In the genomic region with DNA sequence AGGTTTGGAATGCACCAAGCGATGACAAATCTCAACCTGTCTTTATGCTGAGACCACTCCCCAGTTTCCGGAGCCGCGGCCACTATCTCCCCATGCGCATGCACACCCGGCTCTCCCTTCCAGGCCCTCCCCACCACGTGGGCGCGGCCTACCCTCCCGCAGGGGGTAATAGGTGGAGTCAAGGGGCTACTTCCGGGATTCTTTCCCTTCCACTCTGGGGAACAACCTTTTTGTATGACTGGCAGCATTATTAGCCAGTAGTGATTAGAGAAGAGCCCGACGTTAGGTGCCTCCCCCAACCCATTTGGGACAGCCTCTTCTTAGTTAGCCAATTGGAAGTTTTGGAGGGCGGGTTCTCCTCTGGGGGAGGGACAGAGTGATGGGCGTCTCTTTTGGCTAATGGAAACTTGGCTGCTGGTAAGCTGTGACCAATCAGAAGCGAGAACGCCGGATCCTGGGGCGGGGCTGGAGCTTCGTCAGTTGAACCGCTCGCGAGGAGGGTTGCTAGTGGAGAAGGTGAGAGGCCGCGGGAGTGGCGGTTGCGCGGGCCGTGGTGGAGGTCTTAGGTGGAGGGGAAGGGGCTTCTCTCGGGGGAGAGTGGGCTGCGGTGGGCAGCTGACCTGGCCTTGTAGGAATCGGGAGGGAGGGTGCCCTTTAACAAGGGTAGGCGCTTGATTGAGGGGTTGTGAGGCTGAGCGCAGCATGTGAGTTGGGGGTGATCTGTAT, we compare ENCODE assay signal across 1 cellular context.
TF ChIP-seq lines count a peak whose summit lies in the region.

TSS of gene CCDC61 (plus strand) at position 479 of the 726 bp plus-strand sequence. CDS start 7,552 bp downstream, outside the sequence.

TF ChIP-seq in HepG2, 621 proteins besides CTCF, POLR2A, EP300 and RAD21 (continued from another document and continues in another):
- TF ChIP-seq ZNF574 (CRISPR knock-in tag; IDR thresholded peaks at IDR 0.05) = 0 out of 2 replicates have a peak, but pooled peaks have one; percentile 18
- peak; percentile 38; the same call in 1 of the 2 replicates for TF ChIP-seq GABPA (IDR thresholded peaks at IDR 0.05; ENCODE audit: low read depth, low read length)
- TF ChIP-seq GABPA (CRISPR knock-in tag; IDR thresholded peaks at IDR 0.05; ENCODE audit: low read depth) = peak; percentile 84
- TF ChIP-seq ARNTL (CRISPR knock-in tag; IDR thresholded peaks at IDR 0.05) = peak; percentile 65; the same call in 1 of the 2 replicates
- TF ChIP-seq YY1 (IDR thresholded peaks at IDR 0.05; ENCODE audit: insufficient read depth, insufficient replicate concordance, low read depth, low read length) = peak; percentile 7
- no peak for TF ChIP-seq HNF1A (IDR thresholded peaks at IDR 0.05; ENCODE audit: low read depth)
- TF ChIP-seq HNF1A (CRISPR knock-in tag; IDR thresholded peaks at IDR 0.05; ENCODE audit: borderline replicate concordance) = peak; percentile 33; the same call in 1 of the 2 replicates
- TF ChIP-seq ELF4 (CRISPR knock-in tag; IDR thresholded peaks at IDR 0.05; ENCODE audit: borderline replicate concordance) = peak; percentile 97; the same call in 1 of the 2 replicates
- TF ChIP-seq SALL2 (CRISPR knock-in tag; IDR thresholded peaks at IDR 0.05) = peak; percentile 67; the same call in 1 of the 2 replicates
- peak; percentile 98; the same call in 1 of the 2 replicates for TF ChIP-seq MAZ (IDR thresholded peaks at IDR 0.05; ENCODE audit: borderline replicate concordance, low read depth, low read length)
- peak; percentile 81 for TF ChIP-seq MAZ (CRISPR knock-in tag; IDR thresholded peaks at IDR 0.05; ENCODE audit: low read depth)
- TF ChIP-seq, protein P1, sequence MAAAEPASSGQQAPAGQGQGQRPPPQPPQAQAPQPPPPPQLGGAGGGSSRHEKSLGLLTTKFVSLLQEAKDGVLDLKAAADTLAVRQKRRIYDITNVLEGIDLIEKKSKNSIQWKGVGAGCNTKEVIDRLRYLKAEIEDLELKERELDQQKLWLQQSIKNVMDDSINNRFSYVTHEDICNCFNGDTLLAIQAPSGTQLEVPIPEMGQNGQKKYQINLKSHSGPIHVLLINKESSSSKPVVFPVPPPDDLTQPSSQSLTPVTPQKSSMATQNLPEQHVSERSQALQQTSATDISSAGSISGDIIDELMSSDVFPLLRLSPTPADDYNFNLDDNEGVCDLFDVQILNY (CRISPR knock-in tag; conservative IDR thresholded peaks at IDR 0.05) = no peak
- TF ChIP-seq TSC22D2 (CRISPR knock-in tag; IDR thresholded peaks at IDR 0.05; ENCODE audit: borderline replicate concordance) = peak; percentile 12; the same call in 1 of the 2 replicates
- TF ChIP-seq, protein P2, sequence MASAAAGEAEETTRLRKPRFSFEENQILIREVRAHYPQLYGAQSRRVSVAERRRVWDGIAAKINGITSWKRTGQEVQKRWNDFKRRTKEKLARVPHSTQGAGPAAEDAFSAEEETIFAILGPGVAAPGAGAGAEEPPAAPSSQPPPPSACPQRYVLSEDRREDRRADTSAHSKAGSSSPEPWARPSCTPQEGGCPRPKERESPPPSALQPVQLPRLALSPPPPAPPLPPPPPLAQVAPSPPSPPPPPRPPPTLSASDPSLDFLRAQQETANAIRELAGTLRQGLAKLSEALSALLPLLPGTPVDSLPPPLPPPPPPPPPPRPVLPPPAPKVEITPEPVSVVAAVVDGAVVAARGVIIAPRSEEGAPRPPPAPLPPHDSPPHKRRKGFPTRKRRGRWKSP (CRISPR knock-in tag; IDR thresholded peaks at IDR 0.05) = 0 out of 2 replicates have a peak, but pooled peaks have one; percentile 4
- peak; percentile 70 for TF ChIP-seq RBFOX2 (IDR thresholded peaks at IDR 0.05; ENCODE audit: low read depth, low read length)
- TF ChIP-seq, protein P3, sequence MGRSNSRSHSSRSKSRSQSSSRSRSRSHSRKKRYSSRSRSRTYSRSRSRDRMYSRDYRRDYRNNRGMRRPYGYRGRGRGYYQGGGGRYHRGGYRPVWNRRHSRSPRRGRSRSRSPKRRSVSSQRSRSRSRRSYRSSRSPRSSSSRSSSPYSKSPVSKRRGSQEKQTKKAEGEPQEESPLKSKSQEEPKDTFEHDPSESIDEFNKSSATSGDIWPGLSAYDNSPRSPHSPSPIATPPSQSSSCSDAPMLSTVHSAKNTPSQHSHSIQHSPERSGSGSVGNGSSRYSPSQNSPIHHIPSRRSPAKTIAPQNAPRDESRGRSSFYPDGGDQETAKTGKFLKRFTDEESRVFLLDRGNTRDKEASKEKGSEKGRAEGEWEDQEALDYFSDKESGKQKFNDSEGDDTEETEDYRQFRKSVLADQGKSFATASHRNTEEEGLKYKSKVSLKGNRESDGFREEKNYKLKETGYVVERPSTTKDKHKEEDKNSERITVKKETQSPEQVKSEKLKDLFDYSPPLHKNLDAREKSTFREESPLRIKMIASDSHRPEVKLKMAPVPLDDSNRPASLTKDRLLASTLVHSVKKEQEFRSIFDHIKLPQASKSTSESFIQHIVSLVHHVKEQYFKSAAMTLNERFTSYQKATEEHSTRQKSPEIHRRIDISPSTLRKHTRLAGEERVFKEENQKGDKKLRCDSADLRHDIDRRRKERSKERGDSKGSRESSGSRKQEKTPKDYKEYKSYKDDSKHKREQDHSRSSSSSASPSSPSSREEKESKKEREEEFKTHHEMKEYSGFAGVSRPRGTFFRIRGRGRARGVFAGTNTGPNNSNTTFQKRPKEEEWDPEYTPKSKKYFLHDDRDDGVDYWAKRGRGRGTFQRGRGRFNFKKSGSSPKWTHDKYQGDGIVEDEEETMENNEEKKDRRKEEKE (IDR thresholded peaks at IDR 0.05) = no peak
- peak; percentile 50; the same call in 1 of the 2 replicates for TF ChIP-seq ZNF232 (CRISPR knock-in tag; IDR thresholded peaks at IDR 0.05; ENCODE audit: borderline replicate concordance)
- TF ChIP-seq MNT (IDR thresholded peaks at IDR 0.05) = peak; percentile 96
- TF ChIP-seq HCFC1 (IDR thresholded peaks at IDR 0.05; ENCODE audit: low read depth, low read length) = 0 out of 2 replicates have a peak, but pooled peaks have one; percentile 11
- TF ChIP-seq, protein P4, sequence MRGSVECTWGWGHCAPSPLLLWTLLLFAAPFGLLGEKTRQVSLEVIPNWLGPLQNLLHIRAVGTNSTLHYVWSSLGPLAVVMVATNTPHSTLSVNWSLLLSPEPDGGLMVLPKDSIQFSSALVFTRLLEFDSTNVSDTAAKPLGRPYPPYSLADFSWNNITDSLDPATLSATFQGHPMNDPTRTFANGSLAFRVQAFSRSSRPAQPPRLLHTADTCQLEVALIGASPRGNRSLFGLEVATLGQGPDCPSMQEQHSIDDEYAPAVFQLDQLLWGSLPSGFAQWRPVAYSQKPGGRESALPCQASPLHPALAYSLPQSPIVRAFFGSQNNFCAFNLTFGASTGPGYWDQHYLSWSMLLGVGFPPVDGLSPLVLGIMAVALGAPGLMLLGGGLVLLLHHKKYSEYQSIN (CRISPR knock-in tag; IDR thresholded peaks at IDR 0.05; ENCODE audit: borderline replicate concordance) = no peak
- TF ChIP-seq DMAP1 (CRISPR knock-in tag; IDR thresholded peaks at IDR 0.05) = peak; percentile 44; the same call in 1 of the 2 replicates
- peak; percentile 97 for TF ChIP-seq SP4 (CRISPR knock-in tag; IDR thresholded peaks at IDR 0.05)
- peak; percentile 31; the same call in 1 of the 2 replicates for TF ChIP-seq ETV5 (CRISPR knock-in tag; IDR thresholded peaks at IDR 0.05; ENCODE audit: borderline replicate concordance)
- TF ChIP-seq, protein P5, sequence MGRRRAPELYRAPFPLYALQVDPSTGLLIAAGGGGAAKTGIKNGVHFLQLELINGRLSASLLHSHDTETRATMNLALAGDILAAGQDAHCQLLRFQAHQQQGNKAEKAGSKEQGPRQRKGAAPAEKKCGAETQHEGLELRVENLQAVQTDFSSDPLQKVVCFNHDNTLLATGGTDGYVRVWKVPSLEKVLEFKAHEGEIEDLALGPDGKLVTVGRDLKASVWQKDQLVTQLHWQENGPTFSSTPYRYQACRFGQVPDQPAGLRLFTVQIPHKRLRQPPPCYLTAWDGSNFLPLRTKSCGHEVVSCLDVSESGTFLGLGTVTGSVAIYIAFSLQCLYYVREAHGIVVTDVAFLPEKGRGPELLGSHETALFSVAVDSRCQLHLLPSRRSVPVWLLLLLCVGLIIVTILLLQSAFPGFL (CRISPR knock-in tag; IDR thresholded peaks at IDR 0.05) = no peak
- no peak for TF ChIP-seq ZMAT3 (CRISPR knock-in tag; conservative IDR thresholded peaks at IDR 0.05)
- TF ChIP-seq NFYC (CRISPR knock-in tag; IDR thresholded peaks at IDR 0.05) = peak; percentile 97
- TF ChIP-seq ZNF777 (CRISPR knock-in tag; IDR thresholded peaks at IDR 0.05) = 0 out of 2 replicates have a peak, but pooled peaks have one; percentile 35
- peak; percentile 83 for TF ChIP-seq GABPB1 (CRISPR knock-in tag; IDR thresholded peaks at IDR 0.05)
- peak; percentile 69 for TF ChIP-seq YEATS4 (CRISPR knock-in tag; IDR thresholded peaks at IDR 0.05; ENCODE audit: borderline replicate concordance)
- peak in 1 of 2 experiments; percentile 39; a peak in 1 of 4 replicates for TF ChIP-seq KLF16 (CRISPR knock-in tag; IDR thresholded peaks at IDR 0.05)
- 0 out of 2 replicates have a peak, but pooled peaks have one; percentile 3 for TF ChIP-seq HNF1B (CRISPR knock-in tag; IDR thresholded peaks at IDR 0.05)
- TF ChIP-seq PLSCR1 (CRISPR knock-in tag; IDR thresholded peaks at IDR 0.05; ENCODE audit: borderline replicate concordance) = no peak
- TF ChIP-seq SRY (CRISPR knock-in tag; IDR thresholded peaks at IDR 0.05) = peak; percentile 68; the same call in 1 of the 2 replicates
